In the genomic region with DNA sequence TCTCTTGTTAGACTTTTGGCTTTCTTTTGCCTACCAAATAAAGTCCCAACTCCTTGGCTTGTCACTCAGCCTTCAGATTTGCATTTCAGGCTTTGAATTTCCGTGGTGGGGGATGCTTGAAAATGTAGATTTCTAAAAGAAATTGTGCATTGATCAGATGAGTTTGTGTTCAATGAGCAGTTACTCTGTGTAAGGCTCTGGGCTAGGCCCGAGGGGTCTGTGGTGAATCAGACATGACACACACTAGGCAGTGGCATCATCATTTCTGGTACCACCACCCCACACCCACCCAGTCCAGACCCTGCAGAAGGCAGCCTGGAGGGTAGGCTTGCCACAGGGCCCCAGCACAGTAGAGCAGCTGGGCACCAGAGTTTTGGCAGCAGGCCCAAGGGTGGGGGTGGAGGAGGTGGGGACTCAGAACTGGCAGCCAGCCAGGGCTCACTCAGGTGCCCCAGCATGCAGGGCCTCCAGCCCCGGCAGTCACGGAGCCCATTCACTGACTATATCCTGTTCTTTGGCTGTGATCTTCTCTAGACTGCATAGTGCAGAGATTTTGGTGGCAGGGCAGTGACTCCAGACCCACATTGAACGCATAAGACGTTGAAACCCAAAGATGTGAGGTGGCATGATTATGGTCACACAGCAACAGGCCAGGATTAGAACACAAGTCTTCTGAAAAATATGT, we compare ENCODE assay signal across 8 cellular contexts.
DNase-seq lines count a peak whose midpoint lies in the region; ATAC-seq, FAIRE-seq and TF ChIP-seq lines count a peak whose summit lies in the region.

No MANE protein-coding gene starts in this region.

- no peaks in the 10 kb centered on the region for H3K9me3 Mint-ChIP-seq in CD8-positive, alpha-beta T cell

- H3K36me3 Mint-ChIP-seq in CD8-positive, alpha-beta T cell = peaks cover 37% of the 10 kb centered on the region
- H3K36me3 Mint-ChIP-seq in T-helper 17 cell (ENCODE audit: low read depth) = peaks cover 12% of the 10 kb centered on the region

- intact Hi-C loops in CD8-positive, alpha-beta T cell (cut with DNase I, micrococcal nuclease) = no loop called here
- intact Hi-C loops in K562 (cut with micrococcal nuclease) (no loop called here), prostate gland (cut with DNase I) (no loop called here)

- H4K20me1 ChIP-seq in K562 (replicated peaks; ENCODE audit: control insufficient read depth, insufficient read depth, low read length) = no peaks in the 10 kb centered on the region

- H3K27me3 Mint-ChIP-seq in CD8-positive, alpha-beta T cell (ENCODE audit: low read depth) = no peaks in the 10 kb centered on the region
- H3K27me3 Mint-ChIP-seq in T-helper 17 cell = no peaks in the 10 kb centered on the region

- H3K27ac Mint-ChIP-seq in CD8-positive, alpha-beta T cell = peak overlapping the region; percentile 69
- H3K27ac Mint-ChIP-seq in T-helper 17 cell = peak overlapping the region; percentile 14

- no peak for TF ChIP-seq RAD21 in K562 (CRISPR knock-in tag; conservative IDR thresholded peaks at IDR 0.05 in 1 of 2, IDR thresholded peaks at IDR 0.05 in 1 of 2)

- H3K27ac ChIP-seq in CD8-positive, alpha-beta T cell (ENCODE audit: low read depth, low read length) = no peak overlapping the region
- H3K27ac ChIP-seq in K562 (ENCODE audit: extremely low read depth, low read depth, low read length) (peak overlapping the region; percentile 82; the same call in 1 of the 3 replicates), prostate gland (peak overlapping the region; percentile 7 to 17)

- peak; percentile 52 to 87 (median 73) for DNase-seq in CD8-positive, alpha-beta T cell
- DNase-seq in NCI-H1436 treated with DMSO at 0.1 percent for 48 hours (lab: John Stamatoyannopoulos, UW) (peak; percentile 77), T-helper 17 cell (peak; percentile 19 to 37 (median 36)), K562 (ENCODE audit: extremely low read depth in 1 of 4, low spot score in 3 of 4) (peak; percentile 54 to 75 (median 66)), prostate gland (ENCODE audit: low spot score) (no peak)

- peak overlapping the region in 1 of 2 experiments; percentile 77; a peak in 2 of 4 replicates for H3K9ac ChIP-seq in K562 (ENCODE audit: insufficient read depth in 1 of 2, low read depth in 2 of 2, low read length in 2 of 2)

- peaks cover 56% of the 10 kb centered on the region for H3K4me1 ChIP-seq in CD8-positive, alpha-beta T cell (ENCODE audit: insufficient read depth, low read length)
- H3K4me1 ChIP-seq in K562 (replicated peaks in 1 of 2; ENCODE audit: control insufficient read depth in 2 of 2, insufficient read depth in 2 of 2, low read length in 2 of 2) = peaks cover 28 to 41% of the 10 kb centered on the region in 2 experiments
- peaks cover 5% of the 10 kb centered on the region for H3K4me1 ChIP-seq in prostate gland (replicated peaks)

- no peak for FAIRE-seq in K562 (lab: Jason Lieb, UNC)

- no TSS peak for BruUV-seq in K562 (replicated peaks; lab: Mats Ljungman, UMichigan)

- H3K27me3 ChIP-seq in CD8-positive, alpha-beta T cell (ENCODE audit: insufficient read depth, low read length) = no peaks in the 10 kb centered on the region
- no peaks in the 10 kb centered on the region for H3K27me3 ChIP-seq in K562 (ENCODE audit: control insufficient read depth in 2 of 2, insufficient read depth in 2 of 2, low read length in 2 of 2)
- no peaks in the 10 kb centered on the region for H3K27me3 ChIP-seq in prostate gland (replicated peaks; ENCODE audit: insufficient read depth)

- in situ Hi-C loops in K562 (cut with MboI) = no loop called here

- H3K4me2 ChIP-seq in K562 (ENCODE audit: insufficient read depth, low read length) = no peak overlapping the region

- peak; percentile 89 for ATAC-seq in CD8-positive, alpha-beta T cell
- peak; percentile 49 for ATAC-seq in GM21723 (IDR thresholded peaks at IDR 0.05; ENCODE audit: unreplicated experiment)
- peak; percentile 83 for ATAC-seq in T-helper 17 cell
- peak; percentile 31 for ATAC-seq in K562
- no peak for ATAC-seq in HG03354 (IDR thresholded peaks at IDR 0.05; ENCODE audit: poor library complexity, severe bottlenecking, unreplicated experiment)
- ATAC-seq in HG03159 (IDR thresholded peaks at IDR 0.05; ENCODE audit: unreplicated experiment) = no peak

- H3K4me3 Mint-ChIP-seq in CD8-positive, alpha-beta T cell = no peak overlapping the region
- H3K4me3 Mint-ChIP-seq in T-helper 17 cell = no peak overlapping the region

- no peak for TF ChIP-seq CTCF in CD8-positive, alpha-beta T cell (IDR thresholded peaks at IDR 0.05)
- TF ChIP-seq CTCF in K562 (IDR thresholded peaks at IDR 0.05 in 2 of 3, conservative IDR thresholded peaks at IDR 0.05 in 1 of 3; ENCODE audit: insufficient read depth in 2 of 3, low read depth in 1 of 3, low read length in 3 of 3) = no peak
- no peak for TF ChIP-seq CTCF in prostate gland (IDR thresholded peaks at IDR 0.05)

- CTCF ChIA-PET in CD8-positive, alpha-beta T cell (lab: Charles Lee) = no interaction called here
- CTCF ChIA-PET in K562 (lab: Yijun Ruan, JAX; ENCODE audit: low intra/inter-chr PET ratio) = no interaction called here

- TF ChIP-seq POLR2A in K562 (conservative IDR thresholded peaks at IDR 0.05) (no peak), prostate gland (IDR thresholded peaks at IDR 0.05) (no peak)

- H3K36me3 ChIP-seq in CD8-positive, alpha-beta T cell (ENCODE audit: insufficient read depth, low read length) = peaks cover 8% of the 10 kb centered on the region
- H3K36me3 ChIP-seq in K562 (ENCODE audit: control insufficient read depth, insufficient read depth, low read length) (peaks cover 13% of the 10 kb centered on the region; the same call in 1 of the 3 replicates), prostate gland (no peaks in the 10 kb centered on the region)

- no peaks in the 10 kb centered on the region for H3K9me3 ChIP-seq in CD8-positive, alpha-beta T cell (ENCODE audit: low read length)
- H3K9me3 ChIP-seq in T-helper 17 cell (ENCODE audit: control insufficient read depth, low read length, poor library complexity, severe bottlenecking) = no peaks in the 10 kb centered on the region
- no peaks in the 10 kb centered on the region for H3K9me3 ChIP-seq in K562 (replicated peaks; ENCODE audit: control insufficient read depth, insufficient read depth, low read depth, low read length)
- H3K9me3 ChIP-seq in prostate gland = no peaks in the 10 kb centered on the region

- peaks cover 2% of the 10 kb centered on the region; the same call in 2 of the 3 replicates for H3K79me2 ChIP-seq in K562 (ENCODE audit: control insufficient read depth, insufficient read depth, low read length)

- 51% methylated on average over 6 of the region's 6 CpGs for WGBS in K562 (ENCODE audit: insufficient coverage, low coverage, missing lambda C conversion rate)
- WGBS in prostate gland = 44% methylated on average over 6 of the region's 6 CpGs

- no peak overlapping the region for H2AFZ ChIP-seq in K562 (ENCODE audit: low read depth, low read length)

- H3K4me1 Mint-ChIP-seq in CD8-positive, alpha-beta T cell (ENCODE audit: low read depth) = peaks cover 59% of the 10 kb centered on the region
- H3K4me1 Mint-ChIP-seq in T-helper 17 cell = peaks cover 28% of the 10 kb centered on the region

- H3K4me3 ChIP-seq in CD8-positive, alpha-beta T cell (ENCODE audit: low read depth, low read length) = no peak overlapping the region
- H3K4me3 ChIP-seq in K562 = no peak overlapping the region
- no peak overlapping the region for H3K4me3 ChIP-seq in prostate gland

- H3K9me1 ChIP-seq in K562 (ENCODE audit: control insufficient read depth, insufficient read depth, low read length) = peaks cover 4% of the 10 kb centered on the region

- POLR2A ChIA-PET in CD8-positive, alpha-beta T cell (lab: Charles Lee) = no interaction called here
- POLR2A ChIA-PET in K562 (lab: Yijun Ruan, JAX) = interaction anchor here (0.9 kb wide), 1 partner anchor 10 kb away, joined by 3 read pairs; no protein-coding TSS in a partner anchor

- TF ChIP-seq EP300 in K562 (IDR thresholded peaks at IDR 0.05; ENCODE audit: low read length) = no peak

TF ChIP-seq in K562, 482 proteins besides CTCF, POLR2A, EP300 and RAD21 (continues in another document):
- TF ChIP-seq BRD4 (IDR thresholded peaks at IDR 0.05) = no peak; the same call in 1 of the 2 replicates
- TF ChIP-seq MYNN (IDR thresholded peaks at IDR 0.05) = 0 out of 2 replicates have a peak, but pooled peaks have one; percentile 46
- no peak for TF ChIP-seq MYNN (CRISPR knock-in tag; IDR thresholded peaks at IDR 0.05)
- TF ChIP-seq NFIX (CRISPR knock-in tag; IDR thresholded peaks at IDR 0.05; ENCODE audit: low read depth) = peak; percentile 39; the same call in 1 of the 2 replicates
- TF ChIP-seq POLR2B (IDR thresholded peaks at IDR 0.05; ENCODE audit: low read depth, partially characterized antibody) = no peak

Comparison
In these comparisons a context has a peak if more than half of its experiments do, and no peak if none do; other contexts are left out.
1. ATAC-seq: peak in CD8-positive, alpha-beta T cell (single experiment), GM21723 (single experiment), T-helper 17 cell (single experiment) and K562 (single experiment); none in HG03354 (single experiment) and HG03159 (single experiment).